In genomic region chr12:57622293-57623245, GRCh38 we compare ENCODE assay signal across 10 cellular contexts. TPM values are rescaled to one million over a fixed set of nuclear protein-coding genes. Genes with fewer than 3 reads are reported as not detected.
A peak's percentile ranks its signal among the peaks of the same experiment; 100 is the strongest.
DNase-seq lines count a peak whose midpoint lies in the region; ATAC-seq and TF ChIP-seq lines count a peak whose summit lies in the region.
"Had no signal": no experiment of that assay in that cellular context is flagged by ENCODE, and none has a peak within 500 bp of the region (broad histone marks: within the 10 kb centered on the region; RNA-seq: fewer than 3 reads in every experiment).

No MANE protein-coding gene starts in this region.

- peaks cover 0 to 37% (median 24%) of the 10 kb centered on the region in 4 donors for H3K4me1 Mint-ChIP-seq in CD4-positive, CD25-positive, alpha-beta regulatory T cell
- peaks cover 19% of the 10 kb centered on the region for H3K4me1 Mint-ChIP-seq in activated naive CD8-positive, alpha-beta T cell treated with anti-CD3 and anti-CD28 coated beads for 36 hours
- peaks cover 27 to 42% (median 32%) of the 10 kb centered on the region in 4 donors for H3K4me1 Mint-ChIP-seq in naive thymus-derived CD8-positive, alpha-beta T cell

- H3K9me3 ChIP-seq in CD4-positive, CD25-positive, alpha-beta regulatory T cell (ENCODE audit: control insufficient read depth in 2 of 2, low read length in 2 of 2): no peaks in the 10 kb centered on the region
- H3K9me3 ChIP-seq: spleen had no signal

- peaks cover 30% of the 10 kb centered on the region for H3K4me1 ChIP-seq in CD4-positive, CD25-positive, alpha-beta regulatory T cell (ENCODE audit: control insufficient read depth, insufficient read depth, low read length, poor library complexity, severe bottlenecking)
- H3K4me1 ChIP-seq: parathyroid adenoma had no signal

- H3K27me3 Mint-ChIP-seq in CD4-positive, CD25-positive, alpha-beta regulatory T cell: peaks cover 97% of the 10 kb centered on the region
- peaks cover 94% of the 10 kb centered on the region for H3K27me3 Mint-ChIP-seq in activated naive CD8-positive, alpha-beta T cell treated with anti-CD3 and anti-CD28 coated beads for 36 hours
- H3K27me3 Mint-ChIP-seq in naive thymus-derived CD8-positive, alpha-beta T cell: peaks cover 59 to 100% (median 85%) of the 10 kb centered on the region in 5 donors

- H3K27me3 ChIP-seq in CD4-positive, CD25-positive, alpha-beta regulatory T cell (ENCODE audit: control insufficient read depth, insufficient read depth, low read length): peaks cover 54% of the 10 kb centered on the region

- POLR2A ChIA-PET in GM10248 (lab: Yijun Ruan, JAX): no interaction called here
- POLR2A ChIA-PET in naive thymus-derived CD8-positive, alpha-beta T cell (lab: Charles Lee): interaction anchor here (0.8 to 1.6 kb wide), 2 partner anchors 39 to 143 kb away, joined by 3 to 7 read pairs; partner anchors contain the start of gene ARHGAP9

- CTCF ChIA-PET in GM10248 (lab: Yijun Ruan, JAX): interaction anchor here (0.7 to 8.9 kb wide), 22 partner anchors 8 to 170 kb away, joined by 3 to 155 read pairs (median 4); partner anchors contain the start of genes ARHGEF25, CYP27B1, GLI1 and PIP4K2C

- intact Hi-C loops in left ventricle myocardium superior (cut with micrococcal nuclease): loop anchor here (5.0 kb wide), 1 partner anchor 40 kb away; no protein-coding TSS in a partner anchor

- no peak overlapping the region for H3K27ac Mint-ChIP-seq in CD4-positive, CD25-positive, alpha-beta regulatory T cell
- H3K27ac Mint-ChIP-seq in activated naive CD8-positive, alpha-beta T cell treated with anti-CD3 and anti-CD28 coated beads for 36 hours: no peak overlapping the region
- H3K27ac Mint-ChIP-seq in naive thymus-derived CD8-positive, alpha-beta T cell: peak overlapping the region in 1 of 10 donors; percentile 49

- TF ChIP-seq CTCF in GM10248 (IDR thresholded peaks at IDR 0.05; ENCODE audit: control extremely low read depth, extremely low read depth, low read depth, missing control alignments): no peak

- H3K4me3 Mint-ChIP-seq in CD4-positive, CD25-positive, alpha-beta regulatory T cell: peak overlapping the region in 3 of 4 donors; percentile 20 to 86 (median 80)
- H3K4me3 Mint-ChIP-seq in activated naive CD8-positive, alpha-beta T cell treated with anti-CD3 and anti-CD28 coated beads for 36 hours: peak overlapping the region; percentile 66
- H3K4me3 Mint-ChIP-seq in naive thymus-derived CD8-positive, alpha-beta T cell: peak overlapping the region; percentile 68 to 87 (median 84)

- ATAC-seq in CD4-positive, CD25-positive, alpha-beta regulatory T cell (ENCODE audit: low read depth in 2 of 2): no peak
- ATAC-seq in naive thymus-derived CD8-positive, alpha-beta T cell: no peak
- no peak for ATAC-seq in left ventricle myocardium superior

- no peak for DNase-seq in CD4-positive, CD25-positive, alpha-beta regulatory T cell
- DNase-seq in GM10248 (ENCODE audit: extremely low spot score) (peak; percentile 16), left ventricle myocardium superior (no peak), DMS53 treated with DMSO at 0.1 percent for 48 hours (lab: John Stamatoyannopoulos, UW; ENCODE audit: unreplicated experiment) (no peak), NCI-H1417 treated with DMSO at 0.1 percent for 48 hours (lab: John Stamatoyannopoulos, UW) (no peak)
- DNase-seq in activated naive CD8-positive, alpha-beta T cell treated with anti-CD3 and anti-CD28 coated beads for 36 hours: no peak
- no peak for DNase-seq in naive thymus-derived CD8-positive, alpha-beta T cell
- DNase-seq: cerebellar nuclear complex had no signal

- no peak overlapping the region for H3K4me3 ChIP-seq in CD4-positive, CD25-positive, alpha-beta regulatory T cell (ENCODE audit: low read depth, low read length)

- H3K36me3 Mint-ChIP-seq in CD4-positive, CD25-positive, alpha-beta regulatory T cell: no peaks in the 10 kb centered on the region
- no peaks in the 10 kb centered on the region for H3K36me3 Mint-ChIP-seq in activated naive CD8-positive, alpha-beta T cell treated with anti-CD3 and anti-CD28 coated beads for 36 hours
- H3K36me3 Mint-ChIP-seq in naive thymus-derived CD8-positive, alpha-beta T cell: peaks cover 0 to 3% (median 0%) of the 10 kb centered on the region in 3 donors

- H3K36me3 ChIP-seq in CD4-positive, CD25-positive, alpha-beta regulatory T cell (ENCODE audit: control insufficient read depth, insufficient read depth, low read length): no peaks in the 10 kb centered on the region
- H3K36me3 ChIP-seq: spleen had no signal

- no peak overlapping the region for H3K27ac ChIP-seq in CD4-positive, CD25-positive, alpha-beta regulatory T cell (ENCODE audit: insufficient read depth, low read length, poor library complexity, severe bottlenecking)
- H3K27ac ChIP-seq: parathyroid adenoma, spleen had no signal

- peaks cover 0 to 8% (median 0%) of the 10 kb centered on the region in 7 donors for H3K9me3 Mint-ChIP-seq in CD4-positive, CD25-positive, alpha-beta regulatory T cell
- H3K9me3 Mint-ChIP-seq in activated naive CD8-positive, alpha-beta T cell treated with anti-CD3 and anti-CD28 coated beads for 36 hours: no peaks in the 10 kb centered on the region
- H3K9me3 Mint-ChIP-seq in naive thymus-derived CD8-positive, alpha-beta T cell: no peaks in the 10 kb centered on the region

RNA-seq across cellular contexts. Expression of gene B4GALNT1, which starts 10.4 kb away (rescaled TPM):
- not detected for total RNA-seq in CD4-positive, CD25-positive, alpha-beta regulatory T cell
- polyA plus RNA-seq in CD4-positive, CD25-positive, alpha-beta regulatory T cell: not detected
- total RNA-seq in activated naive CD8-positive, alpha-beta T cell treated with anti-CD3 and anti-CD28 coated beads for 36 hours: 1 to 10 TPM; 1.5 TPM
- under 1 TPM in 1 of 2 experiments, not detected in 1; 0.30 TPM for total RNA-seq in naive thymus-derived CD8-positive, alpha-beta T cell
- not detected for polyA plus RNA-seq in naive thymus-derived CD8-positive, alpha-beta T cell
- total RNA-seq in left ventricle myocardium superior: 5.1 TPM

RNA-seq across cellular contexts. Expression of gene ARHGEF25, which starts 11.3 kb away (rescaled TPM):
- 0.64 TPM for total RNA-seq in CD4-positive, CD25-positive, alpha-beta regulatory T cell
- not detected for polyA plus RNA-seq in CD4-positive, CD25-positive, alpha-beta regulatory T cell
- total RNA-seq in activated naive CD8-positive, alpha-beta T cell treated with anti-CD3 and anti-CD28 coated beads for 36 hours: 1 to 10 TPM; 1.9 to 2.2 TPM
- under 1 TPM; 0.27 to 0.55 TPM for total RNA-seq in naive thymus-derived CD8-positive, alpha-beta T cell
- not detected for polyA plus RNA-seq in naive thymus-derived CD8-positive, alpha-beta T cell
- total RNA-seq in left ventricle myocardium superior: 11.9 TPM

RNA-seq across cellular contexts. Expression of gene DTX3, which starts 17.9 kb away (rescaled TPM):
- total RNA-seq in CD4-positive, CD25-positive, alpha-beta regulatory T cell: 31.2 TPM
- polyA plus RNA-seq in CD4-positive, CD25-positive, alpha-beta regulatory T cell: 1 to 10 TPM; 3.4 to 7.4 (median 5.1) TPM
- 10 to 100 TPM; 18.9 to 20.2 TPM for total RNA-seq in activated naive CD8-positive, alpha-beta T cell treated with anti-CD3 and anti-CD28 coated beads for 36 hours
- total RNA-seq in naive thymus-derived CD8-positive, alpha-beta T cell: 10 to 100 TPM; 36.2 to 36.3 TPM
- 1 to 10 TPM; 4.9 to 9.4 (median 7.7) TPM for polyA plus RNA-seq in naive thymus-derived CD8-positive, alpha-beta T cell
- 21.4 TPM for total RNA-seq in left ventricle myocardium superior

RNA-seq across cellular contexts. Expression of gene PIP4K2C, which starts 31.6 kb away (rescaled TPM):
- 35.8 TPM for total RNA-seq in CD4-positive, CD25-positive, alpha-beta regulatory T cell
- polyA plus RNA-seq in CD4-positive, CD25-positive, alpha-beta regulatory T cell: 10 to 100 TPM; 24.6 to 38.6 (median 30.2) TPM
- total RNA-seq in activated naive CD8-positive, alpha-beta T cell treated with anti-CD3 and anti-CD28 coated beads for 36 hours: 10 to 100 TPM; 17.1 to 18.5 TPM
- total RNA-seq in naive thymus-derived CD8-positive, alpha-beta T cell: 10 to 100 TPM; 23.4 to 24.8 TPM
- 10 to 100 TPM; 10.9 to 24.6 (median 22.7) TPM for polyA plus RNA-seq in naive thymus-derived CD8-positive, alpha-beta T cell
- 11.9 TPM for total RNA-seq in left ventricle myocardium superior
